Comparison of ENCODE assay signal across 19 cellular contexts in the genomic region with DNA sequence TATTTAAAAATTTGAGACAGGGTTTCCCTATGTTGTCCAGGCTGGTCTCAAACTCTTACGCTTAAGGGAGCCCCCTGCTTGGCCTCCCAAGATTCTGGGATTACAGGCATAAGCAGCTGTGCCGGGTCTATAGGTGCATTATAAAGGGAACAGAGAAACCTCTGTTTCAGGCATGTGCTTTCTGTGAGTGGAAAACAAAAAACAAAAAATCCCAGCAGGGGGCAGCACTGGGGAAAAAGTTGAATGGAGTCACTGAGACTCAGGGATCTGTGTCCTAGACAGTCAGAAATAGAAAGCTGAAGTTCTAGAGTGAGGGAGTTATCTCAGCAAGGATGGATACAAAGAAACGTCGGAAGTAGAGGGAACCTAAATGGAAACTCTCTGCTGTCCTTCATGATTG. TPM values are rescaled to one million over a fixed set of nuclear protein-coding genes. Genes with fewer than 3 reads are reported as not detected.
"Had no signal": no experiment of that assay in that cellular context is flagged by ENCODE, and none has a peak within 500 bp of the region (broad histone marks: within the 10 kb centered on the region; RNA-seq: fewer than 3 reads in every experiment).

No MANE protein-coding gene starts in this region.

RNA-seq across cellular contexts. Expression of a gene that starts 50.6 kb away (rescaled TPM):
- total RNA-seq: colonic mucosa, dermis microvascular lymphatic vessel endothelial cell, endodermal cell, esophagus mucosa, esophagus squamous epithelium, gastrocnemius medialis, glomerular endothelial cell, heart right ventricle, kidney epithelial cell, left cardiac atrium, left ventricle myocardium superior, lower leg skin, lower lobe of right lung, lung microvascular endothelial cell, mesenteric fat pad, mesothelial cell of epicardium, mucosa of descending colon, myocyte had no signal
- polyA plus RNA-seq: heart right ventricle, keratinocyte had no signal

RNA-seq across cellular contexts. Expression of a gene that starts 54.8 kb away (rescaled TPM):
- total RNA-seq: colonic mucosa, dermis microvascular lymphatic vessel endothelial cell, endodermal cell, esophagus mucosa, esophagus squamous epithelium, gastrocnemius medialis, glomerular endothelial cell, heart right ventricle, kidney epithelial cell, left cardiac atrium, left ventricle myocardium superior, lower leg skin, lower lobe of right lung, lung microvascular endothelial cell, mesenteric fat pad, mesothelial cell of epicardium, mucosa of descending colon, myocyte had no signal
- polyA plus RNA-seq: heart right ventricle, keratinocyte had no signal

RNA-seq across cellular contexts. Expression of a gene that starts 58.4 kb away (rescaled TPM):
- total RNA-seq: colonic mucosa, dermis microvascular lymphatic vessel endothelial cell, endodermal cell, esophagus mucosa, esophagus squamous epithelium, gastrocnemius medialis, glomerular endothelial cell, heart right ventricle, kidney epithelial cell, left cardiac atrium, left ventricle myocardium superior, lower leg skin, lower lobe of right lung, lung microvascular endothelial cell, mesenteric fat pad, mesothelial cell of epicardium, mucosa of descending colon, myocyte had no signal
- polyA plus RNA-seq: heart right ventricle, keratinocyte had no signal
